ENCODE assay signal across 8 cellular contexts in the genomic region with DNA sequence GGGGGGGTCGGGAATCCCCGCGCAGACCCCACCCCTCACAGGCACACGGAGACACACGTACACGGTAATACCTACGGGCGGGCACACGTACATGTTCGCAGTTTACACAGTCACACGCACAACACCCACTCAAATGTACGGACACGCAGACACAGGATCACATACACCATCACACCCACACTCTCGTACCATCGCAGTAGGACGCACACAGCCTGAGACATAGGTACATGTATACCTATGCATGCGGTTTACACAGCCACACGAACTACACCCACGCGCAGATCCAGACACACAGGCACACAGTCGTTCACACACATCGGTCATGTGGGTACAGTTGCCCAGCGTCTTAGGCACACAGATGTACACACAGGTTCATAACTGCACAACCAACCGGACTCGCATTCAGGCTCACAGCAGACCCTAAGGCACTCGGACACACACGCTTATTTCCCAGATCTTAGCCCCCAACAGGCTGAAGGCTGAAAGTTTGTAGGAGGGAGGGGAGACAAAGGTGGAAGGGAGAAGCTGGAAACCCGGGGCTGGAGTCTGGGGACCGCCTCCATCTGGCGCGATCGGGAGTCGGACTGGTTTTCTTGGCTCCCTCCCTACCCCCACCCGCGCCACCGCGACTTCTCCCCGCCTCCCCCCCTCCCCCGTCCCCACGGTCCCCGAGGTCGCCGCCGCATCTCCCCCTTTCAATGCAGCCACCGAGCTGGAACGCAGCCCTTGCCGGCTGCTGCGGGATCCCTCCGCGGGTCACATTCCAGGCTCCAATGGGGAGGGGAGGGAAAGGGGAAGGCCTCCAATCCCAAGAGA. TPM values are rescaled to one million over a fixed set of nuclear protein-coding genes. Genes with fewer than 3 reads are reported as not detected.
DNase-seq lines count a peak whose midpoint lies in the region; ATAC-seq and TF ChIP-seq lines count a peak whose summit lies in the region.

No MANE protein-coding gene starts in this region.

- no peaks in the 10 kb centered on the region for H3K36me3 Mint-ChIP-seq in HFFc6 (ENCODE audit: low read depth)

- H3K27ac Mint-ChIP-seq in HFFc6: no peak overlapping the region

- DNase-seq in HFFc6: no peak
- DNase-seq in SK-N-MC (ENCODE audit: low read depth, low spot score): no peak
- DNase-seq in brain microvascular endothelial cell: no peak
- peak; percentile 35 for DNase-seq in iris pigment epithelial cell (ENCODE audit: low read depth)
- peak; percentile 35 to 43 for DNase-seq in stimulated activated CD4-positive, alpha-beta T cell treated with anti-CD3 and anti-CD28 coated beads, Interleukin-2, amount 100 ng/mL, for 48 hours
- no peak for DNase-seq in EL

- H3K4me3 ChIP-seq in SK-N-MC (peak overlapping the region; percentile 85), brain microvascular endothelial cell (ENCODE audit: low read depth, low read length) (peak overlapping the region; percentile 60)

- H3K9ac ChIP-seq in SK-N-MC (ENCODE audit: insufficient read length): peak overlapping the region; percentile 10

- H3K27ac ChIP-seq in SK-N-MC: no peak overlapping the region
- H3K27ac ChIP-seq in brain microvascular endothelial cell: no peak overlapping the region

- H3K27me3 Mint-ChIP-seq in HFFc6 (ENCODE audit: insufficient read depth): peaks cover 3% of the 10 kb centered on the region; the same call in 1 of the 2 replicates

- H3K4me1 Mint-ChIP-seq in HFFc6 (ENCODE audit: low read depth): peaks cover 9% of the 10 kb centered on the region

- H3K27me3 ChIP-seq in brain microvascular endothelial cell (replicated peaks): peaks cover 4% of the 10 kb centered on the region

- ATAC-seq in GM18511 (IDR thresholded peaks at IDR 0.05; ENCODE audit: unreplicated experiment): no peak
- no peak for ATAC-seq in HG03442 (IDR thresholded peaks at IDR 0.05; ENCODE audit: unreplicated experiment)

- TF ChIP-seq CTCF in HFFc6 (IDR thresholded peaks at IDR 0.05) (no peak), brain microvascular endothelial cell (IDR thresholded peaks at IDR 0.05; ENCODE audit: low read depth, low read length, missing control alignments) (no peak)

- in situ Hi-C loops in brain microvascular endothelial cell (cut with HindIII; ENCODE audit: low pct_ligation_motif_present, low sequenced_read_pairs): no loop called here

- no peaks in the 10 kb centered on the region for H3K9me3 Mint-ChIP-seq in HFFc6

- peak overlapping the region; percentile 83 for H3K4me3 Mint-ChIP-seq in HFFc6

- H3K9me3 ChIP-seq in SK-N-MC (ENCODE audit: low read depth, low read length): no peaks in the 10 kb centered on the region

- H3K36me3 ChIP-seq in SK-N-MC (ENCODE audit: insufficient read depth, low read length): no peaks in the 10 kb centered on the region
- no peaks in the 10 kb centered on the region for H3K36me3 ChIP-seq in brain microvascular endothelial cell (replicated peaks)

RNA-seq across cellular contexts. Expression of gene SYNC, which starts 51.9 kb away (rescaled TPM):
- total RNA-seq in HFFc6 (2021; fragmentation: NEBNext Ultra II Directional; extraction: Animal tissue kit (Norgen Biotek cat#: 25700)): 10 to 100 TPM; 40.8 to 51.1 (median 48.1) TPM

Comparison
In these comparisons a context has a peak if more than half of its experiments do, and no peak if none do; other contexts are left out.
1. DNase-seq: peak in iris pigment epithelial cell (single experiment) and stimulated activated CD4-positive, alpha-beta T cell treated with anti-CD3 and anti-CD28 coated beads, Interleukin-2, amount 100 ng/mL, for 48 hours (2 of 2); none in HFFc6 (single experiment), SK-N-MC (single experiment), brain microvascular endothelial cell (single experiment) and EL (single experiment).